In genomic region chr7:50293509-50294179, GRCh38 we compare ENCODE assay signal across 13 cellular contexts. TPM values are rescaled to one million over a fixed set of nuclear protein-coding genes. Genes with fewer than 3 reads are reported as not detected.
A peak's percentile ranks its signal among the peaks of the same experiment; 100 is the strongest.
DNase-seq lines count a peak whose midpoint lies in the region; ATAC-seq, FAIRE-seq and TF ChIP-seq lines count a peak whose summit lies in the region.
"Had no signal": no experiment of that assay in that cellular context is flagged by ENCODE, and none has a peak within 500 bp of the region (broad histone marks: within the 10 kb centered on the region; RNA-seq: fewer than 3 reads in every experiment).

No MANE protein-coding gene starts in this region.

- intact Hi-C loops in GM12878 (cut with micrococcal nuclease; ENCODE audit: unreplicated experiment), result no loop called here

- H3K4me3 ChIP-seq in GM12878, result 0 out of 2 replicates have a peak overlapping the region, but pooled peaks have one; percentile 3
- no peak overlapping the region for H3K4me3 ChIP-seq in right atrium auricular region

- H3K4me2 ChIP-seq in GM12878 (ENCODE audit: control insufficient read depth, insufficient read depth), result peak overlapping the region; percentile 65

- H2AFZ ChIP-seq in GM12878 (ENCODE audit: control insufficient read depth, low read depth, low read length), result peak overlapping the region; percentile 40

- SMC1A ChIA-PET in GM12878 (lab: Charles Lee; ENCODE audit: uncharacterized antibody, unreplicated experiment), result interaction anchor here (0.8 to 11.8 kb wide), 9 partner anchors 11 to 80 kb away, joined by 3 to 177 read pairs (median 5); partner anchors contain the start of gene IKZF1

- CTCF ChIA-PET in GM12878 (lab: Yijun Ruan, JAX), result interaction anchor here (0.8 to 5.9 kb wide), 11 partner anchors 8 to 149 kb away, joined by 3 to 37 read pairs (median 4); no protein-coding TSS in a partner anchor

- no peak overlapping the region for H3K9ac ChIP-seq in GM12878 (ENCODE audit: control insufficient read depth, insufficient read depth, low read length)

- RAD21 ChIA-PET in GM12878 (lab: Charles Lee; ENCODE audit: unreplicated experiment), result interaction anchor here (1.0 to 6.0 kb wide), 10 partner anchors 11 to 88 kb away, joined by 3 to 54 read pairs (median 6); partner anchors contain the start of gene IKZF1

- peak; percentile 79 for ATAC-seq in GM18909 (IDR thresholded peaks at IDR 0.05; ENCODE audit: poor library complexity, unreplicated experiment)
- ATAC-seq in GM21515 (IDR thresholded peaks at IDR 0.05; ENCODE audit: unreplicated experiment), result peak; percentile 60
- peak; percentile 73 for ATAC-seq in HG03066 (IDR thresholded peaks at IDR 0.05; ENCODE audit: low read depth, unreplicated experiment)
- peak; percentile 77 for ATAC-seq in GM12878

- POLR2A ChIA-PET in GM12878 (lab: Charles Lee), result interaction anchor here (1.0 to 5.3 kb wide), 8 partner anchors 12 to 26 kb away, joined by 4 to 54 read pairs (median 10); partner anchors contain the start of gene IKZF1

- TF ChIP-seq RAD21 in GM12878 (IDR thresholded peaks at IDR 0.05; ENCODE audit: insufficient read depth, low read depth, low read length), result no peak

- no peaks in the 10 kb centered on the region for H3K36me3 ChIP-seq in GM12878 (ENCODE audit: control insufficient read depth in 2 of 2, insufficient read depth in 2 of 2, low read length in 1 of 2)
- no peaks in the 10 kb centered on the region for H3K36me3 ChIP-seq in right atrium auricular region

- no peaks in the 10 kb centered on the region for H4K20me1 ChIP-seq in GM12878 (ENCODE audit: control insufficient read depth, insufficient read depth)

- H3K9me3 ChIP-seq in GM12878 (replicated peaks; ENCODE audit: control insufficient read depth, insufficient read depth, low read length) (no peaks in the 10 kb centered on the region), right atrium auricular region (no peaks in the 10 kb centered on the region)
- H3K9me3 ChIP-seq: Caco-2 had no signal

- WGBS in GM12878 (ENCODE audit: insufficient coverage, insufficient replicate concordance, low lambda C conversion rate, missing lambda C conversion rate), result 35% methylated on average over 7 of the region's 7 CpGs

- TF ChIP-seq EP300 in GM12878 (IDR thresholded peaks at IDR 0.05; ENCODE audit: borderline replicate concordance in 1 of 2, control insufficient read depth in 1 of 2, low read depth in 2 of 2, low read length in 2 of 2), result peak in 1 of 2 experiments; percentile 67; a peak in 1 of 4 replicates

- H3K27ac ChIP-seq in GM12878 (ENCODE audit: control insufficient read depth, insufficient read depth), result peak overlapping the region; percentile 36
- no peak overlapping the region for H3K27ac ChIP-seq in right atrium auricular region

- in situ Hi-C loops in GM12878 (cut with MboI), result no loop called here

- H3K27me3 ChIP-seq in GM12878 (replicated peaks in 1 of 2; ENCODE audit: control insufficient read depth in 2 of 2, insufficient read depth in 2 of 2, low read length in 1 of 2), result no peaks in the 10 kb centered on the region
- H3K27me3 ChIP-seq in right atrium auricular region, result no peaks in the 10 kb centered on the region

- BruUV-seq in GM12878 (replicated peaks; lab: Mats Ljungman, UMichigan), result TSS peak; percentile 87

- H3K4me1 ChIP-seq in GM12878 (ENCODE audit: control insufficient read depth, insufficient read depth, low read length), result peaks cover 22% of the 10 kb centered on the region
- H3K4me1 ChIP-seq in right atrium auricular region, result no peaks in the 10 kb centered on the region
- H3K4me1 ChIP-seq: Caco-2 had no signal

- TF ChIP-seq POLR2A in GM12878 (IDR thresholded peaks at IDR 0.05; ENCODE audit: low read depth, low read length), result no peak

- no peak for DNase-seq in GM12878 (ENCODE audit: low read depth, low spot score)
- no peak for DNase-seq in NCI-H1048 (lab: John Stamatoyannopoulos, UW)
- DNase-seq in NCI-H146 treated with DMSO at 0.1 percent for 48 hours (lab: John Stamatoyannopoulos, UW; ENCODE audit: unreplicated experiment), result no peak
- no peak for DNase-seq in right atrium auricular region (ENCODE audit: low spot score)
- DNase-seq: activated CD4-positive, alpha-beta T cell treated with anti-CD3 and anti-CD28 coated beads for 36 hours; Caco-2; kidney; NCI-H69; small intestine had no signal

- no peak for TF ChIP-seq CTCF in GM12878 (IDR thresholded peaks at IDR 0.05 in 2 of 3, conservative IDR thresholded peaks at IDR 0.05 in 1 of 3; ENCODE audit: control insufficient read depth in 2 of 3, extremely low read depth in 1 of 3, insufficient read depth in 1 of 3, low read depth in 3 of 3, low read length in 3 of 3)
- TF ChIP-seq CTCF in right atrium auricular region (IDR thresholded peaks at IDR 0.05), result no peak

- H3K79me2 ChIP-seq in GM12878 (ENCODE audit: control insufficient read depth, insufficient read depth, low read length), result no peaks in the 10 kb centered on the region

- peak; percentile 74 for FAIRE-seq in GM12878 (lab: Jason Lieb, UNC)
- FAIRE-seq: kidney, small intestine had no signal

TF ChIP-seq in GM12878, 131 proteins besides CTCF, POLR2A, EP300 and RAD21 (continues in another document):
- TF ChIP-seq PAX5 (IDR thresholded peaks at IDR 0.05; ENCODE audit: borderline replicate concordance, low read depth, low read length) (no peak), ZZZ3 (IDR thresholded peaks at IDR 0.05; ENCODE audit: control insufficient read depth, insufficient read length, low read depth) (no peak), E4F1 (IDR thresholded peaks at IDR 0.05; ENCODE audit: borderline replicate concordance, partially characterized antibody) (no peak), ZNF384 (IDR thresholded peaks at IDR 0.05; ENCODE audit: borderline replicate concordance, low read depth, low read length) (no peak), E2F8 (IDR thresholded peaks at IDR 0.05; ENCODE audit: low read depth, partially characterized antibody) (no peak), ELK1 (IDR thresholded peaks at IDR 0.05; ENCODE audit: low read depth, low read length) (no peak)

RNA-seq across cellular contexts. Expression of gene IKZF1, which starts 10.9 kb away (rescaled TPM):
- 250 and 261 TPM in 2 replicates for total RNA-seq in GM12878 (2013; cell fraction: nucleolus; rRNA removed)
- total RNA-seq in GM12878 (2014; rRNA removed), result 101 and 104 TPM in 2 replicates
- 69.5 and 70.2 TPM in 2 replicates for total RNA-seq in GM12878 (2014; rRNA removed; fragmentation: Illumina TruSeq; extraction: Trizol)
- total RNA-seq in GM12878 (2021), result 125 and 131 TPM in 2 replicates
- 23.9 TPM for polyA plus RNA-seq in GM12878 (2011; ENCODE audit: low read depth)
- polyA plus RNA-seq in GM12878 (2011; rRNA removed), result 58.5 and 61.7 TPM in 2 replicates
- polyA plus RNA-seq in GM12878 (2011; cell fraction: cytosol; rRNA removed), result 60.4 and 68.7 TPM in 2 replicates
- polyA plus RNA-seq in GM12878 (2011; cell fraction: nucleus; rRNA removed), result 76.4 and 80.1 TPM in 2 replicates
- 30.9 and 31.5 TPM in 2 replicates for polyA plus RNA-seq in GM12878 (2012)
- 73.0 and 73.8 TPM in 2 replicates for polyA plus RNA-seq in GM12878 (2014; fragmentation: Illumina TruSeq; extraction: Trizol)
- 10 to 100 TPM; 27.2 to 29.8 TPM for polyA plus RNA-seq in GM12878 (2014; fragmentation: Nextera tagmentation; extraction: Ambion mirVana)
- 60.3 and 64.2 TPM in 2 replicates for polyA plus RNA-seq in GM12878 (2014; rRNA removed)
- 10 to 100 TPM; 82.5 to 95.3 TPM for polyA plus RNA-seq in GM12878 (2016; fragmentation: Nextera tagmentation; extraction: Ambion mirVana)
- 133 and 138 TPM in 2 replicates for polyA minus RNA-seq in GM12878 (2011; rRNA and poly(A)+ RNA removed)
- 59.5 and 62.5 TPM in 2 replicates for polyA minus RNA-seq in GM12878 (2011; cell fraction: cytosol; rRNA and poly(A)+ RNA removed)
- 108 and 193 TPM in 2 replicates for polyA minus RNA-seq in GM12878 (2011; cell fraction: nucleus; rRNA and poly(A)+ RNA removed)
- total RNA-seq in right atrium auricular region, result 1 to 10 TPM; 1.7 to 9.7 TPM
- total RNA-seq: Caco-2, SK-MEL-5 had no signal

Comparison
In these comparisons a context has a peak if more than half of its experiments do, and no peak if none do; other contexts are left out.
1. RNA of gene IKZF1, which starts 10.9 kb away (total RNA-seq): 69.5 to 261 TPM in GM12878; 1.7 to 9.7 TPM in right atrium auricular region; every median in the first group is over 4 times any median in the second.
2. Peak in every context shown above with its lines, with median percentiles within 50 percentile points of each other: ATAC-seq.